20 cellular contexts compared by ENCODE assay signal in the genomic region with DNA sequence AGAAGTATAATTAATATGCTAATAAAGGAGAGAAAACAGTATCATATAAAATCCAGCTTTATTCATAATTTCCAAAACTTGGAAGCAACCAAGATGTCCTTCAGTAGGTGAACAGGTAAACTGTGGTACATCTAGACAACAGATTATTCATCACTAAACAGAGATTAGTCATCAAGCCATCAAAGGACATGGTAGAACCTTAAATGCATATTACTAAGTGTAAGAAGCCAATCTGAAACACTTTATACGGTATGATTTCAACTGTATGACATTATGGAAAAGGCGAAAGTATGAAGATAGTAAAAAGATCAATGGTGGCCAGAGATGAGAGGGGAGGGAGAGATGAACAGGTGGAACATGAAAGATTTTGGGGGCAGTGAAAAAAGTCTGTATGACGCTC.
DNase-seq lines count a peak whose midpoint lies in the region; ATAC-seq, FAIRE-seq and TF ChIP-seq lines count a peak whose summit lies in the region.
"Had no signal": no experiment of that assay in that cellular context is flagged by ENCODE, and none has a peak within 500 bp of the region (broad histone marks: within the 10 kb centered on the region; RNA-seq: fewer than 3 reads in every experiment).

No MANE protein-coding gene starts in this region.

- no peak overlapping the region for H3K18ac ChIP-seq in neuronal stem cell (ENCODE audit: low read length)

- H3K9me3 Mint-ChIP-seq in activated CD4-positive, alpha-beta T cell treated with anti-CD3 and anti-CD28 coated beads for 36 hours (ENCODE audit: low read depth), result no peaks in the 10 kb centered on the region
- H3K9me3 Mint-ChIP-seq in activated CD4-positive, alpha-beta T cell treated with anti-CD3 and anti-CD28 coated beads, Interleukin-2, amount 10 ng/mL, durations not matched to agents 24 days and 14 days, result no peaks in the 10 kb centered on the region
- peaks cover 5% of the 10 kb centered on the region in 2 donors for H3K9me3 Mint-ChIP-seq in activated naive CD4-positive, alpha-beta T cell treated with anti-CD3 and anti-CD28 coated beads, Interleukin-2, amount 50 U/mL, for 72 hours
- H3K9me3 Mint-ChIP-seq in activated naive CD4-positive, alpha-beta T cell treated with anti-CD3 and anti-CD28 coated beads for 36 hours, result no peaks in the 10 kb centered on the region
- H3K9me3 Mint-ChIP-seq: CD8-positive, alpha-beta T cell; GM23338; HFFc6 had no signal

- POLR2A ChIA-PET in activated CD4-positive, alpha-beta T cell treated with anti-CD3 and anti-CD28 coated beads for 36 hours (lab: Charles Lee), result no interaction called here

- H3K36me3 ChIP-seq in bronchial epithelial cell (ENCODE audit: control insufficient read depth, insufficient read depth, low read length) (no peaks in the 10 kb centered on the region), neuronal stem cell (replicated peaks in 1 of 2; ENCODE audit: control insufficient read depth in 2 of 2, insufficient read depth in 2 of 2, low read length in 2 of 2) (no peaks in the 10 kb centered on the region)
- H3K36me3 ChIP-seq: BLaER1 treated with 17β-estradiol and CSF1 and Interleukin-3, amounts not matched to agents 10 nM and 100 nM had no signal

- no CpG with 5 or more reads among the region's 3 CpGs for WGBS in neuronal stem cell (ENCODE audit: extremely low coverage in 2 of 2, insufficient read length in 2 of 2, insufficient replicate concordance in 1 of 2), 2 donors

- peak overlapping the region; percentile 17 for H3K27ac Mint-ChIP-seq in activated CD4-positive, alpha-beta T cell treated with anti-CD3 and anti-CD28 coated beads for 36 hours
- H3K27ac Mint-ChIP-seq in activated CD4-positive, alpha-beta T cell treated with anti-CD3 and anti-CD28 coated beads, Interleukin-2, amount 10 ng/mL, durations not matched to agents 24 days and 14 days, result no peak overlapping the region
- peak overlapping the region in 1 of 2 donors; percentile 29 for H3K27ac Mint-ChIP-seq in activated naive CD4-positive, alpha-beta T cell treated with anti-CD3 and anti-CD28 coated beads, Interleukin-2, amount 50 U/mL, for 72 hours
- H3K27ac Mint-ChIP-seq in activated naive CD4-positive, alpha-beta T cell treated with anti-CD3 and anti-CD28 coated beads for 36 hours, result no peak overlapping the region
- H3K27ac Mint-ChIP-seq: B cell; CD8-positive, alpha-beta T cell; GM23338; HFFc6 had no signal

- intact Hi-C loops in activated CD4-positive, alpha-beta T cell treated with anti-CD3 and anti-CD28 coated beads for 36 hours (cut with DNase I, micrococcal nuclease), result no loop called here
- intact Hi-C loops in activated CD4-positive, alpha-beta T cell treated with anti-CD3 and anti-CD28 coated beads, Interleukin-2, amount 10 ng/mL, durations not matched to agents 24 days and 14 days (cut with micrococcal nuclease), result no loop called here
- intact Hi-C loops in activated naive CD4-positive, alpha-beta T cell treated with anti-CD3 and anti-CD28 coated beads for 36 hours (cut with micrococcal nuclease), result no loop called here

- H2AFZ ChIP-seq in neuronal stem cell (ENCODE audit: low read length), result no peak overlapping the region
- H2AFZ ChIP-seq: GM23338 had no signal

- no peak overlapping the region for H3K9ac ChIP-seq in neuronal stem cell (ENCODE audit: low read depth, low read length, poor library complexity)
- H3K9ac ChIP-seq: BLaER1 treated with 17β-estradiol and CSF1 and Interleukin-3, amounts not matched to agents 10 nM and 100 nM had no signal

- H3K79me1 ChIP-seq in neuronal stem cell (ENCODE audit: low read depth, low read length), result no peaks in the 10 kb centered on the region

- no peak overlapping the region for H2BK12ac ChIP-seq in neuronal stem cell (ENCODE audit: low read length)

- no peak overlapping the region for H3K14ac ChIP-seq in neuronal stem cell (ENCODE audit: low read length)

- H3K4me1 ChIP-seq in neuronal stem cell (ENCODE audit: control insufficient read depth in 2 of 2, insufficient read depth in 1 of 2, low read depth in 1 of 2, low read length in 2 of 2), result peaks cover 2% of the 10 kb centered on the region in 2 donors
- H3K4me1 ChIP-seq: BLaER1 treated with 17β-estradiol and CSF1 and Interleukin-3, amounts not matched to agents 10 nM and 100 nM had no signal

- H3K4me2 ChIP-seq in neuronal stem cell (ENCODE audit: insufficient read depth, low read length, poor library complexity, severe bottlenecking), result no peak overlapping the region
- H3K4me2 ChIP-seq: BLaER1 treated with 17β-estradiol and CSF1 and Interleukin-3, amounts not matched to agents 10 nM and 100 nM; GM23338 had no signal

- no peaks in the 10 kb centered on the region for H3K9me3 ChIP-seq in neuronal stem cell (replicated peaks in 1 of 2; ENCODE audit: control insufficient read depth in 2 of 2, insufficient read depth in 1 of 2, low read depth in 1 of 2, low read length in 2 of 2)

- no peaks in the 10 kb centered on the region for H3K27me3 Mint-ChIP-seq in activated CD4-positive, alpha-beta T cell treated with anti-CD3 and anti-CD28 coated beads for 36 hours
- no peaks in the 10 kb centered on the region for H3K27me3 Mint-ChIP-seq in activated CD4-positive, alpha-beta T cell treated with anti-CD3 and anti-CD28 coated beads, Interleukin-2, amount 10 ng/mL, durations not matched to agents 24 days and 14 days
- no peaks in the 10 kb centered on the region for H3K27me3 Mint-ChIP-seq in activated naive CD4-positive, alpha-beta T cell treated with anti-CD3 and anti-CD28 coated beads for 36 hours (ENCODE audit: low read depth)
- H3K27me3 Mint-ChIP-seq: B cell had no signal

- H2BK5ac ChIP-seq in neuronal stem cell (ENCODE audit: low read length), result no peak overlapping the region

- no peak overlapping the region for H3K23ac ChIP-seq in neuronal stem cell (ENCODE audit: low read depth, low read length, poor library complexity)

- H3K4me3 ChIP-seq in bronchial epithelial cell (ENCODE audit: low read depth, low read length) (no peak overlapping the region), neuronal stem cell (ENCODE audit: low read length in 2 of 2) (no peak overlapping the region)
- H3K4me3 ChIP-seq: BLaER1 treated with 17β-estradiol and CSF1 and Interleukin-3, amounts not matched to agents 10 nM and 100 nM; GM23338 had no signal

- peaks cover 2% of the 10 kb centered on the region for H3K36me3 Mint-ChIP-seq in activated CD4-positive, alpha-beta T cell treated with anti-CD3 and anti-CD28 coated beads for 36 hours (ENCODE audit: low read depth)
- no peaks in the 10 kb centered on the region for H3K36me3 Mint-ChIP-seq in activated CD4-positive, alpha-beta T cell treated with anti-CD3 and anti-CD28 coated beads, Interleukin-2, amount 10 ng/mL, durations not matched to agents 24 days and 14 days (ENCODE audit: low read depth)
- H3K36me3 Mint-ChIP-seq in activated naive CD4-positive, alpha-beta T cell treated with anti-CD3 and anti-CD28 coated beads, Interleukin-2, amount 50 U/mL, for 72 hours, result peaks cover 6 to 8% of the 10 kb centered on the region in 2 donors
- H3K36me3 Mint-ChIP-seq in activated naive CD4-positive, alpha-beta T cell treated with anti-CD3 and anti-CD28 coated beads for 36 hours (ENCODE audit: low read depth), result no peaks in the 10 kb centered on the region
- H3K36me3 Mint-ChIP-seq: CD8-positive, alpha-beta T cell had no signal

- FAIRE-seq in bronchial epithelial cell (lab: Jason Lieb, UNC), result no peak

- H4K8ac ChIP-seq in neuronal stem cell (ENCODE audit: low read depth, low read length), result no peak overlapping the region

- peak; percentile 87 for ATAC-seq in activated CD4-positive, alpha-beta T cell treated with anti-CD3 and anti-CD28 coated beads for 36 hours
- ATAC-seq in activated naive CD4-positive, alpha-beta T cell treated with anti-CD3 and anti-CD28 coated beads, Interleukin-2, amount 50 U/mL, for 72 hours, result peak; percentile 47 to 98
- no peak for ATAC-seq in omental fat pad (ENCODE audit: low FRiP score)
- ATAC-seq: CD8-positive, alpha-beta T cell; GM23338; HCT116 had no signal

- H2BK15ac ChIP-seq in neuronal stem cell (ENCODE audit: low read length), result no peak overlapping the region

- peaks cover 10% of the 10 kb centered on the region for H3K4me1 Mint-ChIP-seq in activated CD4-positive, alpha-beta T cell treated with anti-CD3 and anti-CD28 coated beads for 36 hours
- H3K4me1 Mint-ChIP-seq in activated CD4-positive, alpha-beta T cell treated with anti-CD3 and anti-CD28 coated beads, Interleukin-2, amount 10 ng/mL, durations not matched to agents 24 days and 14 days, result peaks cover 6% of the 10 kb centered on the region
- peaks cover 13% of the 10 kb centered on the region for H3K4me1 Mint-ChIP-seq in activated naive CD4-positive, alpha-beta T cell treated with anti-CD3 and anti-CD28 coated beads for 36 hours (ENCODE audit: low read depth)
- H3K4me1 Mint-ChIP-seq: B cell had no signal

- no peak overlapping the region for H3K4me3 Mint-ChIP-seq in activated CD4-positive, alpha-beta T cell treated with anti-CD3 and anti-CD28 coated beads for 36 hours
- H3K4me3 Mint-ChIP-seq in activated CD4-positive, alpha-beta T cell treated with anti-CD3 and anti-CD28 coated beads, Interleukin-2, amount 10 ng/mL, durations not matched to agents 24 days and 14 days, result no peak overlapping the region
- H3K4me3 Mint-ChIP-seq in activated naive CD4-positive, alpha-beta T cell treated with anti-CD3 and anti-CD28 coated beads for 36 hours, result no peak overlapping the region
- H3K4me3 Mint-ChIP-seq: B cell; CD8-positive, alpha-beta T cell; GM23338; HFFc6 had no signal

- no peak overlapping the region for H2AK5ac ChIP-seq in neuronal stem cell (ENCODE audit: low read depth, low read length)

- H2BK120ac ChIP-seq in neuronal stem cell (ENCODE audit: low read depth, low read length), result no peak overlapping the region

- H4K91ac ChIP-seq in neuronal stem cell (ENCODE audit: low read depth, low read length, poor library complexity), result no peak overlapping the region

- no peaks in the 10 kb centered on the region for H3K27me3 ChIP-seq in bronchial epithelial cell (ENCODE audit: control insufficient read depth, insufficient read depth, low read length)
- no peaks in the 10 kb centered on the region for H3K27me3 ChIP-seq in neuronal stem cell (ENCODE audit: control insufficient read depth in 3 of 3, insufficient read depth in 3 of 3, low read depth in 1 of 3, low read length in 3 of 3)
- H3K27me3 ChIP-seq: BLaER1 treated with 17β-estradiol and CSF1 and Interleukin-3, amounts not matched to agents 10 nM and 100 nM had no signal

- CTCF ChIA-PET in activated CD4-positive, alpha-beta T cell treated with anti-CD3 and anti-CD28 coated beads for 36 hours (lab: Charles Lee), result no interaction called here
- CTCF ChIA-PET in activated naive CD4-positive, alpha-beta T cell treated with anti-CD3 and anti-CD28 coated beads for 36 hours (lab: Charles Lee), result no interaction called here

- no peak for DNase-seq in activated CD4-positive, alpha-beta T cell treated with anti-CD3 and anti-CD28 coated beads for 36 hours
- no peak for DNase-seq in activated CD4-positive, alpha-beta T cell treated with anti-CD3 and anti-CD28 coated beads, Interleukin-2, amount 10 ng/mL, durations not matched to agents 24 days and 14 days
- DNase-seq in activated naive CD4-positive, alpha-beta T cell treated with anti-CD3 and anti-CD28 coated beads, Interleukin-2, amount 50 U/mL, for 72 hours (ENCODE audit: low spot score in 2 of 2), result no peak
- DNase-seq in activated naive CD4-positive, alpha-beta T cell treated with anti-CD3 and anti-CD28 coated beads for 36 hours, result no peak
- DNase-seq in bronchial epithelial cell (ENCODE audit: low read depth) (peak; percentile 20), neuronal stem cell (ENCODE audit: low spot score) (no peak), omental fat pad (ENCODE audit: low spot score) (no peak), GOT3 (lab: John Stamatoyannopoulos, UW) (no peak)
- DNase-seq: 8988T; Calu3; CD8-positive, alpha-beta T cell; DMS79 treated with DMSO at 0.1 percent for 48 hours; GF-D8; H7; HFFc6 had no signal

- TF ChIP-seq CTCF in bronchial epithelial cell (IDR thresholded peaks at IDR 0.05; ENCODE audit: insufficient read depth, low read length, severe bottlenecking), result no peak
- TF ChIP-seq CTCF in omental fat pad (IDR thresholded peaks at IDR 0.05), result no peak

- H3K27ac ChIP-seq in neuronal stem cell (replicated peaks; ENCODE audit: low read length), result no peak overlapping the region
- H3K27ac ChIP-seq: BLaER1 treated with 17β-estradiol and CSF1 and Interleukin-3, amounts not matched to agents 10 nM and 100 nM; HL-60 had no signal

- H3K4ac ChIP-seq in neuronal stem cell (ENCODE audit: low read length), result no peak overlapping the region
